8 cellular contexts compared by ENCODE assay signal in the genomic region with DNA sequence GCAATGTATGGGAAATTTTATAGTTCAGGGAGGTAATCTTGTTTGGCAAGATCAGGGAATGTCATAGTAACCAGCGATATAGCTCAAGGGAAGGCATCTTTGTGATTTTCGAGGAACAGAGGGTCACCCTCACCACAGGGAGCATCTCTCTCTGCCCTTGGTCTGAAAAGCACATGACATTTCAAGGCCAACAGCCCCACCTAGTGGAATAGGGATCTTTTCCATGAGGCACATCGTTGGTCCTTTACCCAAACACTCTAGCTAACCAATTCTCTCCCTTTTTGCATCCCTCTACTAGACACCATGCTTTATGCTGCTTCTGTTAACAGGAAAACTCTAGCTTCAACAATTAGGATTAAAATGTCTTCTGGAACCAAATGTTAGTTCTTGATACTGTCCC.
DNase-seq lines count a peak whose midpoint lies in the region; ATAC-seq, FAIRE-seq and TF ChIP-seq lines count a peak whose summit lies in the region.

No MANE protein-coding gene starts in this region.

- H3K27ac Mint-ChIP-seq in T-helper 2 cell treated with Interferon-gamma antibody and Interleukin-4, amounts not matched to agents 5 μg/mL and 100 μg/mL, for 36 hours, result no peak overlapping the region
- no peak overlapping the region for H3K27ac Mint-ChIP-seq in stimulated activated naive B cell treated with anti-CD40 and anti-IgM and Interleukin-4, amounts not matched to agents 10 μg/mL and 1 μg/mL and 100 μg/mL, for 72 hours

- H3K4me3 ChIP-seq in fibroblast of pulmonary artery (replicated peaks; ENCODE audit: low read depth, low read length), result no peak overlapping the region

- H3K4me1 Mint-ChIP-seq in T-helper 2 cell treated with Interferon-gamma antibody and Interleukin-4, amounts not matched to agents 5 μg/mL and 100 μg/mL, for 36 hours (ENCODE audit: low read depth), result no peaks in the 10 kb centered on the region
- H3K4me1 Mint-ChIP-seq in stimulated activated naive B cell treated with anti-CD40 and anti-IgM and Interleukin-4, amounts not matched to agents 10 μg/mL and 1 μg/mL and 100 μg/mL, for 72 hours, result no peaks in the 10 kb centered on the region

- DNase-seq in D721Med (ENCODE audit: insufficient read length, low spot score) (no peak), HS-27A (ENCODE audit: low read depth) (peak; percentile 41), fibroblast of pulmonary artery (ENCODE audit: low read depth) (peak; percentile 66), DMS153 treated with DMSO at 0.1 percent for 48 hours (lab: John Stamatoyannopoulos, UW; ENCODE audit: unreplicated experiment) (no peak)
- DNase-seq in T-helper 2 cell treated with Interferon-gamma antibody and Interleukin-4, amounts not matched to agents 5 μg/mL and 100 μg/mL, for 36 hours (ENCODE audit: low spot score), result peak; percentile 5
- no peak for DNase-seq in stimulated activated naive B cell treated with anti-CD40 and anti-IgM and Interleukin-4, amounts not matched to agents 10 μg/mL and 1 μg/mL and 100 μg/mL, for 72 hours

- FAIRE-seq in D721Med (lab: Jason Lieb, UNC), result peak; percentile 80

- H3K27me3 Mint-ChIP-seq in T-helper 2 cell treated with Interferon-gamma antibody and Interleukin-4, amounts not matched to agents 5 μg/mL and 100 μg/mL, for 36 hours (ENCODE audit: low read depth), result no peaks in the 10 kb centered on the region
- no peaks in the 10 kb centered on the region for H3K27me3 Mint-ChIP-seq in stimulated activated naive B cell treated with anti-CD40 and anti-IgM and Interleukin-4, amounts not matched to agents 10 μg/mL and 1 μg/mL and 100 μg/mL, for 72 hours

- H3K4me3 Mint-ChIP-seq in T-helper 2 cell treated with Interferon-gamma antibody and Interleukin-4, amounts not matched to agents 5 μg/mL and 100 μg/mL, for 36 hours, result no peak overlapping the region
- no peak overlapping the region for H3K4me3 Mint-ChIP-seq in stimulated activated naive B cell treated with anti-CD40 and anti-IgM and Interleukin-4, amounts not matched to agents 10 μg/mL and 1 μg/mL and 100 μg/mL, for 72 hours

- TF ChIP-seq CTCF in D721Med (IDR thresholded peaks at IDR 0.05; ENCODE audit: insufficient read depth, missing control alignments) (peak; percentile 26), fibroblast of pulmonary artery (IDR thresholded peaks at IDR 0.05; ENCODE audit: low read length, missing control alignments) (peak; percentile 55)

- peaks cover 2% of the 10 kb centered on the region for H3K36me3 Mint-ChIP-seq in T-helper 2 cell treated with Interferon-gamma antibody and Interleukin-4, amounts not matched to agents 5 μg/mL and 100 μg/mL, for 36 hours (ENCODE audit: low read depth)
- H3K36me3 Mint-ChIP-seq in stimulated activated naive B cell treated with anti-CD40 and anti-IgM and Interleukin-4, amounts not matched to agents 10 μg/mL and 1 μg/mL and 100 μg/mL, for 72 hours, result no peaks in the 10 kb centered on the region

- peaks cover 13% of the 10 kb centered on the region for H3K9me3 Mint-ChIP-seq in T-helper 2 cell treated with Interferon-gamma antibody and Interleukin-4, amounts not matched to agents 5 μg/mL and 100 μg/mL, for 36 hours
- peaks cover 28 to 31% of the 10 kb centered on the region in 2 donors for H3K9me3 Mint-ChIP-seq in stimulated activated naive B cell treated with anti-CD40 and anti-IgM and Interleukin-4, amounts not matched to agents 10 μg/mL and 1 μg/mL and 100 μg/mL, for 72 hours

- ATAC-seq in GM18867 (IDR thresholded peaks at IDR 0.05; ENCODE audit: unreplicated experiment) (peak; percentile 87), HG03571 (IDR thresholded peaks at IDR 0.05; ENCODE audit: unreplicated experiment) (no peak)
- ATAC-seq in stimulated activated naive B cell treated with anti-CD40 and anti-IgM and Interleukin-4, amounts not matched to agents 10 μg/mL and 1 μg/mL and 100 μg/mL, for 72 hours (replicated peaks), result no peak

Comparison
In these comparisons a context has a peak if more than half of its experiments do, and no peak if none do; other contexts are left out.
1. DNase-seq: peak in HS-27A (single experiment), T-helper 2 cell treated with Interferon-gamma antibody and Interleukin-4, amounts not matched to agents 5 μg/mL and 100 μg/mL, for 36 hours (single experiment) and fibroblast of pulmonary artery (single experiment); none in D721Med (single experiment), DMS153 treated with DMSO at 0.1 percent for 48 hours (single experiment) and stimulated activated naive B cell treated with anti-CD40 and anti-IgM and Interleukin-4, amounts not matched to agents 10 μg/mL and 1 μg/mL and 100 μg/mL, for 72 hours (single experiment).